1 cellular context compared by ENCODE assay signal in the genomic region with DNA sequence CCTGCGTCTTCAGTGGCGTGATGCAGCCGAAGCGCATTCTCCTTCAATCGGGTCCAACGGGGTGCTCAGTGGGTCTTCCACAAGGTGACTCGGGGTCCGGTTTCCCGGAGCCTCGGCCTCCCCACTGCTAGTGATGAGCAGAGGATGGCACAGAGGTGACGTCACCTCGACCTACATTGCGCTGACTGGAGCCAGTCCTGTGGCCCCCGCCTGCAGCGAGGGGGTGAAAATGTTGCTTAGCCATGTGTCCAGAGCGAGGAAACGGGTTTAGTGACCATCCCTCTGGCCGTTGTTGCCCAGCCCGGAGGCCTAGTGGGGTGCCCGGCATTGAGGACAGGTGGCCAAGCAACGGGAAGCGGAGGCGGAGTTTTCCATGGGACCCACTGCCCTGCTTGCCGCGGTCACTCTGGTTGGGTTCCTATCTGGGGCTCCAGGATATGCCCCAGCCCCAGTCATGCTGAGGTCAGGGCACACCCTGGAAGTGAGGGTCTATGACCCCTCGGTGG.
TF ChIP-seq lines count a peak whose summit lies in the region.

No MANE protein-coding gene starts in this region.

TF ChIP-seq in K562, 482 proteins besides CTCF, POLR2A, EP300 and RAD21 (continued from another document):
- peak; percentile 91; the same call in 1 of the 2 replicates for TF ChIP-seq ZNF282 (CRISPR knock-in tag; IDR thresholded peaks at IDR 0.05)
- TF ChIP-seq, protein P1, sequence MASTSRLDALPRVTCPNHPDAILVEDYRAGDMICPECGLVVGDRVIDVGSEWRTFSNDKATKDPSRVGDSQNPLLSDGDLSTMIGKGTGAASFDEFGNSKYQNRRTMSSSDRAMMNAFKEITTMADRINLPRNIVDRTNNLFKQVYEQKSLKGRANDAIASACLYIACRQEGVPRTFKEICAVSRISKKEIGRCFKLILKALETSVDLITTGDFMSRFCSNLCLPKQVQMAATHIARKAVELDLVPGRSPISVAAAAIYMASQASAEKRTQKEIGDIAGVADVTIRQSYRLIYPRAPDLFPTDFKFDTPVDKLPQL (IDR thresholded peaks at IDR 0.05; ENCODE audit: extremely low read depth, insufficient read length): no peak
- no peak for TF ChIP-seq ZNF224 (CRISPR knock-in tag; IDR thresholded peaks at IDR 0.05)
- TF ChIP-seq, protein P2, sequence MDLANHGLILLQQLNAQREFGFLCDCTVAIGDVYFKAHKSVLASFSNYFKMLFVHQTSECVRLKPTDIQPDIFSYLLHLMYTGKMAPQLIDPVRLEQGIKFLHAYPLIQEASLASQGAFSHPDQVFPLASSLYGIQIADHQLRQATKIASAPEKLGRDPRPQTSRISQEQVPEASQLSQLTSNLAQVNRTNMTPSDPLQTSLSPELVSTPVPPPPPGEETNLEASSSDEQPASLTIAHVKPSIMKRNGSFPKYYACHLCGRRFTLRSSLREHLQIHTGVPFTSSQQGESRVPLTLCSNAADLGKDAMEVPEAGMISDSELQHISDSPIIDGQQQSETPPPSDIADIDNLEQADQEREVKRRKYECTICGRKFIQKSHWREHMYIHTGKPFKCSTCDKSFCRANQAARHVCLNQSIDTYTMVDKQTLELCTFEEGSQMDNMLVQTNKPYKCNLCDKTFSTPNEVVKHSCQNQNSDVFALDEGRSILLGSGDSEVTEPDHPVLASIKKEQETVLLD (IDR thresholded peaks at IDR 0.05): no peak
- TF ChIP-seq CREM (IDR thresholded peaks at IDR 0.05; ENCODE audit: low read depth): 0 out of 2 replicates have a peak, but pooled peaks have one; percentile 6
- peak; percentile 18; the same call in 1 of the 2 replicates for TF ChIP-seq EGR1 (conservative IDR thresholded peaks at IDR 0.05)
- TF ChIP-seq U2AF2 (optimal IDR thresholded peaks at IDR 0.05; ENCODE audit: low read depth, low read length): no peak
- TF ChIP-seq JUNB (CRISPR knock-in tag; conservative IDR thresholded peaks at IDR 0.05): peak; percentile 73; the same call in 1 of the 2 replicates
- no peak for TF ChIP-seq BRCA1 (IDR thresholded peaks at IDR 0.05)
- peak; percentile 96; the same call in 1 of the 2 replicates for TF ChIP-seq BRCA1 (CRISPR knock-in tag; IDR thresholded peaks at IDR 0.05)
- no peak for TF ChIP-seq ATF1 (CRISPR knock-in tag; IDR thresholded peaks at IDR 0.05)
- TF ChIP-seq ATF1 (tag; IDR thresholded peaks at IDR 0.05): peak; percentile 47; the same call in 1 of the 2 replicates
- 0 out of 2 replicates have a peak, but pooled peaks have one; percentile 29 for TF ChIP-seq POLR2G (IDR thresholded peaks at IDR 0.05; ENCODE audit: low read depth, low read length)
- no peak for TF ChIP-seq MECOM (CRISPR knock-in tag; IDR thresholded peaks at IDR 0.05)
- TF ChIP-seq TFAM (CRISPR knock-in tag; conservative IDR thresholded peaks at IDR 0.05): no peak
- TF ChIP-seq, protein P3, sequence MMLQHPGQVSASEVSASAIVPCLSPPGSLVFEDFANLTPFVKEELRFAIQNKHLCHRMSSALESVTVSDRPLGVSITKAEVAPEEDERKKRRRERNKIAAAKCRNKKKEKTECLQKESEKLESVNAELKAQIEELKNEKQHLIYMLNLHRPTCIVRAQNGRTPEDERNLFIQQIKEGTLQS (IDR thresholded peaks at IDR 0.05): peak; percentile 95
- TF ChIP-seq, protein P3 (CRISPR knock-in tag; conservative IDR thresholded peaks at IDR 0.05): no peak
- 0 out of 2 replicates have a peak, but pooled peaks have one; percentile 28 for TF ChIP-seq ZC3H4 (CRISPR knock-in tag; IDR thresholded peaks at IDR 0.05; ENCODE audit: borderline replicate concordance)
- TF ChIP-seq PTBP1 (IDR thresholded peaks at IDR 0.05; ENCODE audit: low read depth, low read length): no peak
- peak; percentile 26 for TF ChIP-seq SAP30 (IDR thresholded peaks at IDR 0.05; ENCODE audit: borderline replicate concordance, insufficient read depth, low read depth, low read length, poor library complexity, severe bottlenecking)
- TF ChIP-seq, protein P4, sequence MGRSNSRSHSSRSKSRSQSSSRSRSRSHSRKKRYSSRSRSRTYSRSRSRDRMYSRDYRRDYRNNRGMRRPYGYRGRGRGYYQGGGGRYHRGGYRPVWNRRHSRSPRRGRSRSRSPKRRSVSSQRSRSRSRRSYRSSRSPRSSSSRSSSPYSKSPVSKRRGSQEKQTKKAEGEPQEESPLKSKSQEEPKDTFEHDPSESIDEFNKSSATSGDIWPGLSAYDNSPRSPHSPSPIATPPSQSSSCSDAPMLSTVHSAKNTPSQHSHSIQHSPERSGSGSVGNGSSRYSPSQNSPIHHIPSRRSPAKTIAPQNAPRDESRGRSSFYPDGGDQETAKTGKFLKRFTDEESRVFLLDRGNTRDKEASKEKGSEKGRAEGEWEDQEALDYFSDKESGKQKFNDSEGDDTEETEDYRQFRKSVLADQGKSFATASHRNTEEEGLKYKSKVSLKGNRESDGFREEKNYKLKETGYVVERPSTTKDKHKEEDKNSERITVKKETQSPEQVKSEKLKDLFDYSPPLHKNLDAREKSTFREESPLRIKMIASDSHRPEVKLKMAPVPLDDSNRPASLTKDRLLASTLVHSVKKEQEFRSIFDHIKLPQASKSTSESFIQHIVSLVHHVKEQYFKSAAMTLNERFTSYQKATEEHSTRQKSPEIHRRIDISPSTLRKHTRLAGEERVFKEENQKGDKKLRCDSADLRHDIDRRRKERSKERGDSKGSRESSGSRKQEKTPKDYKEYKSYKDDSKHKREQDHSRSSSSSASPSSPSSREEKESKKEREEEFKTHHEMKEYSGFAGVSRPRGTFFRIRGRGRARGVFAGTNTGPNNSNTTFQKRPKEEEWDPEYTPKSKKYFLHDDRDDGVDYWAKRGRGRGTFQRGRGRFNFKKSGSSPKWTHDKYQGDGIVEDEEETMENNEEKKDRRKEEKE (IDR thresholded peaks at IDR 0.05; ENCODE audit: borderline replicate concordance in 1 of 2, control insufficient read depth in 1 of 2, low read depth in 2 of 2, low read length in 1 of 2): no peak
- TF ChIP-seq JUND (IDR thresholded peaks at IDR 0.05; ENCODE audit: borderline replicate concordance, low read depth, low read length): peak; percentile 55
- TF ChIP-seq JUND (tag; IDR thresholded peaks at IDR 0.05; ENCODE audit: borderline replicate concordance, low read depth, low read length): peak; percentile 25; the same call in 2 of the 3 replicates
- TF ChIP-seq MYBL2 (IDR thresholded peaks at IDR 0.05; ENCODE audit: low read depth): no peak
- peak; percentile 36; the same call in 1 of the 2 replicates for TF ChIP-seq MYBL2 (CRISPR knock-in tag; IDR thresholded peaks at IDR 0.05; ENCODE audit: borderline replicate concordance)
- peak; percentile 15; the same call in 1 of the 2 replicates for TF ChIP-seq STAG1 (CRISPR knock-in tag; IDR thresholded peaks at IDR 0.05; ENCODE audit: borderline replicate concordance)
- TF ChIP-seq POLR2AphosphoS5 (IDR thresholded peaks at IDR 0.05; ENCODE audit: control insufficient read depth, insufficient read depth, low read depth, low read length): no peak
- no peak for TF ChIP-seq ZNF274 (IDR thresholded peaks at IDR 0.05; ENCODE audit: borderline replicate concordance, low read depth, low read length)
